In genomic region chr19:12806242-12807131, GRCh38 we compare ENCODE assay signal across 1 cellular context.
TF ChIP-seq lines count a peak whose summit lies in the region.

RNASEH2A (plus strand) TSS chr19:12806584; CDS start chr19:12806674, 90 bp downstream.

TF ChIP-seq in GM12878, 131 proteins besides CTCF, POLR2A, EP300 and RAD21 (continued from another document and continues in another):
- TF ChIP-seq ZBTB11 (CRISPR knock-in tag; IDR thresholded peaks at IDR 0.05) (no peak), FOS (IDR thresholded peaks at IDR 0.05; ENCODE audit: borderline replicate concordance, extremely low read depth, insufficient read length) (no peak), TCF12 (IDR thresholded peaks at IDR 0.05; ENCODE audit: low read depth, low read length) (no peak), E2F4 (IDR thresholded peaks at IDR 0.05; ENCODE audit: low read depth, low read length) (peak; percentile 88), SMC3 (IDR thresholded peaks at IDR 0.05; ENCODE audit: borderline replicate concordance, low read length) (no peak), MTA3 (IDR thresholded peaks at IDR 0.05; ENCODE audit: borderline replicate concordance, low read length) (no peak), MXI1 (IDR thresholded peaks at IDR 0.05; ENCODE audit: low read depth, low read length) (peak; percentile 84), NR2F1 (conservative IDR thresholded peaks at IDR 0.05) (peak; percentile 94), RELB (IDR thresholded peaks at IDR 0.05; ENCODE audit: low read depth) (peak; percentile 41; the same call in 1 of the 2 replicates), BMI1 (IDR thresholded peaks at IDR 0.05; ENCODE audit: borderline replicate concordance) (no peak), RB1 (IDR thresholded peaks at IDR 0.05; ENCODE audit: borderline replicate concordance) (peak; percentile 95; the same call in 1 of the 2 replicates), TCF7 (IDR thresholded peaks at IDR 0.05; ENCODE audit: borderline replicate concordance) (no peak), HDAC2 (IDR thresholded peaks at IDR 0.05) (0 out of 2 replicates have a peak, but pooled peaks have one; percentile 80), STAT1 (conservative IDR thresholded peaks at IDR 0.05) (no peak), EZH2 (IDR thresholded peaks at IDR 0.05; ENCODE audit: borderline replicate concordance, control insufficient read depth, low read depth, low read length) (no peak), EGR1 (IDR thresholded peaks at IDR 0.05; ENCODE audit: borderline replicate concordance in 1 of 2, low read depth in 2 of 2, low read length in 2 of 2) (peak; percentile 65 to 100; a peak in 2 of 3 replicates), GATAD2B (conservative IDR thresholded peaks at IDR 0.05; ENCODE audit: low read depth) (no peak; the same call in 1 of the 2 replicates), TBL1XR1 (IDR thresholded peaks at IDR 0.05; ENCODE audit: low read depth, low read length) (0 out of 2 replicates have a peak, but pooled peaks have one; percentile 15), MYC (IDR thresholded peaks at IDR 0.05; ENCODE audit: insufficient read depth, insufficient read length, insufficient replicate concordance, low read length, severe bottlenecking) (no peak), KAT2A (conservative IDR thresholded peaks at IDR 0.05; ENCODE audit: control insufficient read depth, low read depth, low read length) (no peak), IKZF1 (conservative IDR thresholded peaks at IDR 0.05) (peak; percentile 94), CHD2 (IDR thresholded peaks at IDR 0.05; ENCODE audit: borderline replicate concordance, low read depth, low read length) (peak; percentile 52; the same call in 1 of the 2 replicates), JUND (IDR thresholded peaks at IDR 0.05; ENCODE audit: low read depth, low read length) (peak; percentile 1; the same call in 1 of the 2 replicates), LARP7 (IDR thresholded peaks at IDR 0.05) (peak; percentile 77), NFIC (IDR thresholded peaks at IDR 0.05; ENCODE audit: low read depth, low read length) (no peak), TCF3 (IDR thresholded peaks at IDR 0.05; ENCODE audit: borderline replicate concordance, insufficient read depth, low read depth, low read length) (0 out of 2 replicates have a peak, but pooled peaks have one; percentile 26), DPF2 (IDR thresholded peaks at IDR 0.05) (peak; percentile 43; the same call in 1 of the 2 replicates), WRNIP1 (IDR thresholded peaks at IDR 0.05; ENCODE audit: borderline replicate concordance, low read depth, low read length) (0 out of 2 replicates have a peak, but pooled peaks have one; percentile 8), CBX3 (IDR thresholded peaks at IDR 0.05; ENCODE audit: borderline replicate concordance, low read depth) (no peak), PRDM15 (CRISPR knock-in tag; IDR thresholded peaks at IDR 0.05) (no peak), NR2C1 (IDR thresholded peaks at IDR 0.05) (peak; percentile 44; the same call in 1 of the 2 replicates), NFXL1 (IDR thresholded peaks at IDR 0.05; ENCODE audit: borderline replicate concordance) (no peak), YY1 (IDR thresholded peaks at IDR 0.05; ENCODE audit: low read depth, low read length) (peak; percentile 96), NR2C2 (IDR thresholded peaks at IDR 0.05; ENCODE audit: borderline replicate concordance, control insufficient read depth, insufficient read length, low read depth) (no peak), MEF2B (IDR thresholded peaks at IDR 0.05; ENCODE audit: partially characterized antibody, poor library complexity, severe bottlenecking) (peak; percentile 82), BCL3 (IDR thresholded peaks at IDR 0.05; ENCODE audit: borderline replicate concordance, insufficient read depth, low read depth, low read length, poor library complexity, severe bottlenecking) (no peak), FOXM1 (IDR thresholded peaks at IDR 0.05; ENCODE audit: low read depth, low read length) (no peak), ZSCAN29 (IDR thresholded peaks at IDR 0.05) (no peak), PKNOX1 (IDR thresholded peaks at IDR 0.05) (peak; percentile 81), CREB1 (IDR thresholded peaks at IDR 0.05; ENCODE audit: low read depth) (peak; percentile 94), SMAD5 (IDR thresholded peaks at IDR 0.05; ENCODE audit: low read depth) (no peak), SP1 (IDR thresholded peaks at IDR 0.05; ENCODE audit: low read depth, low read length) (peak; percentile 61), MTA2 (IDR thresholded peaks at IDR 0.05; ENCODE audit: low read depth) (no peak), SIN3A (IDR thresholded peaks at IDR 0.05; ENCODE audit: low read depth, low read length) (peak; percentile 91; the same call in 1 of the 2 replicates), ASH2L (IDR thresholded peaks at IDR 0.05; ENCODE audit: borderline replicate concordance, low read depth) (no peak), RAD51 (IDR thresholded peaks at IDR 0.05) (no peak), SIX5 (IDR thresholded peaks at IDR 0.05; ENCODE audit: low read depth, low read length, severe bottlenecking) (peak; percentile 95)
- TF ChIP-seq, protein P1, sequence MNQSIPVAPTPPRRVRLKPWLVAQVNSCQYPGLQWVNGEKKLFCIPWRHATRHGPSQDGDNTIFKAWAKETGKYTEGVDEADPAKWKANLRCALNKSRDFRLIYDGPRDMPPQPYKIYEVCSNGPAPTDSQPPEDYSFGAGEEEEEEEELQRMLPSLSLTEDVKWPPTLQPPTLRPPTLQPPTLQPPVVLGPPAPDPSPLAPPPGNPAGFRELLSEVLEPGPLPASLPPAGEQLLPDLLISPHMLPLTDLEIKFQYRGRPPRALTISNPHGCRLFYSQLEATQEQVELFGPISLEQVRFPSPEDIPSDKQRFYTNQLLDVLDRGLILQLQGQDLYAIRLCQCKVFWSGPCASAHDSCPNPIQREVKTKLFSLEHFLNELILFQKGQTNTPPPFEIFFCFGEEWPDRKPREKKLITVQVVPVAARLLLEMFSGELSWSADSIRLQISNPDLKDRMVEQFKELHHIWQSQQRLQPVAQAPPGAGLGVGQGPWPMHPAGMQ (IDR thresholded peaks at IDR 0.05; ENCODE audit: borderline replicate concordance) = no peak
- TF ChIP-seq, protein P2, sequence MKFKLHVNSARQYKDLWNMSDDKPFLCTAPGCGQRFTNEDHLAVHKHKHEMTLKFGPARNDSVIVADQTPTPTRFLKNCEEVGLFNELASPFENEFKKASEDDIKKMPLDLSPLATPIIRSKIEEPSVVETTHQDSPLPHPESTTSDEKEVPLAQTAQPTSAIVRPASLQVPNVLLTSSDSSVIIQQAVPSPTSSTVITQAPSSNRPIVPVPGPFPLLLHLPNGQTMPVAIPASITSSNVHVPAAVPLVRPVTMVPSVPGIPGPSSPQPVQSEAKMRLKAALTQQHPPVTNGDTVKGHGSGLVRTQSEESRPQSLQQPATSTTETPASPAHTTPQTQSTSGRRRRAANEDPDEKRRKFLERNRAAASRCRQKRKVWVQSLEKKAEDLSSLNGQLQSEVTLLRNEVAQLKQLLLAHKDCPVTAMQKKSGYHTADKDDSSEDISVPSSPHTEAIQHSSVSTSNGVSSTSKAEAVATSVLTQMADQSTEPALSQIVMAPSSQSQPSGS (IDR thresholded peaks at IDR 0.05; ENCODE audit: low read length) = no peak
- TF ChIP-seq, protein P3, sequence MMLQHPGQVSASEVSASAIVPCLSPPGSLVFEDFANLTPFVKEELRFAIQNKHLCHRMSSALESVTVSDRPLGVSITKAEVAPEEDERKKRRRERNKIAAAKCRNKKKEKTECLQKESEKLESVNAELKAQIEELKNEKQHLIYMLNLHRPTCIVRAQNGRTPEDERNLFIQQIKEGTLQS (IDR thresholded peaks at IDR 0.05; ENCODE audit: borderline replicate concordance, extremely low read depth, low read depth, low read length) = no peak
